ENCODE assay signal across 1 cellular context in the genomic region with DNA sequence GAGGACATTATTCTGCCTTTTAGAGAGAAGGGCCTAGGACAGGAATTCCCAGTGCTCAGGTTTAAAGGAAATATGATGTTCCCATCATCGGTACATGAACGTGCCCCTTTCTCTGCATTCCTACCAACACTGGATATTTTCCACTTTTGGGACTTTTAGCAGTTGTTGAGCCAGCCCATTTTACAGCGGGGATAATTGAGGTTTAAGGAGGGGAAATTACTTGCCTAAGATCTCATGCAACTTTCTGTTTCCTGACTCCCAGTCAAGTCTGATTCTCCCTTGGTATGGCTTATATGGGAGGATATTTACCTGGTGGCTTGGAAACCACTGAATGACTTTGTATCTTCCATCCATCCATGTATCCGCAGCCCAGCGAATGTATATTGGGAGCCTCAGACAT.
TF ChIP-seq lines count a peak whose summit lies in the region.

No MANE protein-coding gene starts in this region.

TF ChIP-seq in HepG2, 621 proteins besides CTCF, POLR2A, EP300 and RAD21:
- peak; percentile 95 for TF ChIP-seq ZNF629 (CRISPR knock-in tag; conservative IDR thresholded peaks at IDR 0.05)
- TF ChIP-seq KDM1A (CRISPR knock-in tag; IDR thresholded peaks at IDR 0.05): peak; percentile 32; the same call in 1 of the 2 replicates
- peak; percentile 52; the same call in 1 of the 2 replicates for TF ChIP-seq ZMYM3 (CRISPR knock-in tag; IDR thresholded peaks at IDR 0.05)
